In the genomic region with DNA sequence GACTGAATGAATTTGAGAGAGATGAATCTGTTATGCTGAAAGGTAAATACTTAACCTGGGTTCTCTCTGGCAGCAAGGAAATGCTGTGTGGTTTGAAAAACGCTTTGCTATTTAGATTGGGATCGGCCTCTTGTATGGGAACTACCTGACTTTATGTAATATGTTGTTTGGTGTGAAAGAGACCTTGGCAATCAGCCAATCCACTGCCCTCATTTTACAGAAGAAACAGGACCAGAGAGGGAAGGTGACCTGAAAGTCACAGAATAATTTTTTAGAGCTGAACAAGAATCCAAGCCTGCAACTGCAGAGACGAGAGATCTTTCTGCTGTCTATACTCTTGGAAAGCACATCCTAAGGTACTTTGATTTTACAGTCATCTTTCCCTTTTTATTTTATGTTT, we compare ENCODE assay signal across 8 cellular contexts. TPM values are rescaled to one million over a fixed set of nuclear protein-coding genes. Genes with fewer than 3 reads are reported as not detected.
DNase-seq lines count a peak whose midpoint lies in the region; ATAC-seq and TF ChIP-seq lines count a peak whose summit lies in the region.

No MANE protein-coding gene starts in this region.

- H3K4me2 ChIP-seq in BLaER1 (peak overlapping the region; percentile 89), Karpas-422 (ENCODE audit: low read depth, low read length, poor library complexity, severe bottlenecking) (peak overlapping the region; percentile 98)

- POLR2A ChIA-PET in naive thymus-derived CD4-positive, alpha-beta T cell (lab: Charles Lee): interaction anchor here (1.3 to 5.0 kb wide), 7 partner anchors 11 to 530 kb away, joined by 4 to 62 read pairs (median 25); partner anchors contain the start of genes ARPC1A, ARPC1B and ZNF394

- CTCF ChIA-PET in naive thymus-derived CD4-positive, alpha-beta T cell (lab: Charles Lee): interaction anchor here (0.9 to 1.1 kb wide), 2 partner anchors 48 to 50 kb away, joined by 3 read pairs; no protein-coding TSS in a partner anchor

- no peaks in the 10 kb centered on the region for H3K27me3 Mint-ChIP-seq in chondrocyte (ENCODE audit: low read depth)
- H3K27me3 Mint-ChIP-seq in naive thymus-derived CD4-positive, alpha-beta T cell: no peaks in the 10 kb centered on the region

- H3K36me3 Mint-ChIP-seq in chondrocyte (ENCODE audit: low read depth): peaks cover 19% of the 10 kb centered on the region
- H3K36me3 Mint-ChIP-seq in naive thymus-derived CD4-positive, alpha-beta T cell: peaks cover 6 to 17% (median 15%) of the 10 kb centered on the region in 5 donors

- H3K4me3 Mint-ChIP-seq in chondrocyte (ENCODE audit: unreplicated experiment): peak overlapping the region; percentile 99
- H3K4me3 Mint-ChIP-seq in naive thymus-derived CD4-positive, alpha-beta T cell: peak overlapping the region; percentile 91 to 98 (median 96)

- H3K9me3 Mint-ChIP-seq in chondrocyte (ENCODE audit: low read depth): no peaks in the 10 kb centered on the region
- H3K9me3 Mint-ChIP-seq in naive thymus-derived CD4-positive, alpha-beta T cell: peaks cover 0 to 2% (median 0%) of the 10 kb centered on the region in 11 donors

- H3K36me3 ChIP-seq in BLaER1 (peaks cover 62% of the 10 kb centered on the region), Karpas-422 (ENCODE audit: insufficient read depth, low read length) (peaks cover 18% of the 10 kb centered on the region)
- H3K36me3 ChIP-seq in naive thymus-derived CD4-positive, alpha-beta T cell (ENCODE audit: control insufficient read depth in 2 of 3, insufficient read depth in 3 of 3, low read length in 3 of 3): peaks cover 16 to 46% (median 18%) of the 10 kb centered on the region in 3 experiments

- no peak overlapping the region for H3K27ac ChIP-seq in BLaER1
- H3K27ac ChIP-seq in Karpas-422 (ENCODE audit: low read length): no peak overlapping the region; the same call in 1 of the 2 replicates
- H3K27ac ChIP-seq in naive thymus-derived CD4-positive, alpha-beta T cell (ENCODE audit: low read depth, low read length): peak overlapping the region; percentile 93

- TF ChIP-seq CTCF in chondrocyte (IDR thresholded peaks at IDR 0.05): no peak

- no peaks in the 10 kb centered on the region for H3K27me3 ChIP-seq in BLaER1
- H3K27me3 ChIP-seq in Karpas-422 (ENCODE audit: low read length): no peaks in the 10 kb centered on the region
- no peaks in the 10 kb centered on the region for H3K27me3 ChIP-seq in naive thymus-derived CD4-positive, alpha-beta T cell (ENCODE audit: control insufficient read depth in 2 of 2, insufficient read depth in 2 of 2, low read length in 2 of 2)

- H3K9ac ChIP-seq in BLaER1 (peak overlapping the region; percentile 97), Karpas-422 (ENCODE audit: low read length) (peak overlapping the region; percentile 99)

- peak overlapping the region; percentile 93 for H3K4me3 ChIP-seq in BLaER1
- H3K4me3 ChIP-seq in Karpas-422 (ENCODE audit: low read length): peak overlapping the region; percentile 97
- H3K4me3 ChIP-seq in naive thymus-derived CD4-positive, alpha-beta T cell (ENCODE audit: low read length): peak overlapping the region; percentile 89

- H3K9me3 ChIP-seq in BLaER1 (no peaks in the 10 kb centered on the region), Karpas-422 (ENCODE audit: low read length) (no peaks in the 10 kb centered on the region)
- no peaks in the 10 kb centered on the region for H3K9me3 ChIP-seq in naive thymus-derived CD4-positive, alpha-beta T cell (ENCODE audit: control insufficient read depth in 2 of 3, low read length in 3 of 3)

- H3K79me2 ChIP-seq in Karpas-422 (ENCODE audit: low read length): peaks cover 63% of the 10 kb centered on the region

- no peak overlapping the region for H2AFZ ChIP-seq in Karpas-422 (ENCODE audit: low read length)

- intact Hi-C loops in naive thymus-derived CD4-positive, alpha-beta T cell (cut with micrococcal nuclease): loop anchor here (1.0 to 10.0 kb wide), 9 partner anchors 28 to 675 kb away; partner anchors contain the start of genes ZNF3 (in 2 of the 2), ZSCAN25 (in 2 of the 2), ARPC1B (in 1 of the 2) and COPS6 (in 1 of the 2)
- intact Hi-C loops in sciatic nerve (cut with DNase I): loop anchor here (5.0 kb wide), 1 partner anchor 407 kb away; no protein-coding TSS in a partner anchor

- H3K9me2 ChIP-seq in Karpas-422 (replicated peaks; ENCODE audit: insufficient read depth, low read length): no peaks in the 10 kb centered on the region

- DNase-seq in Karpas-422 (no peak), chondrocyte (ENCODE audit: low spot score) (no peak), SW480 (ENCODE audit: low spot score) (no peak), sciatic nerve (ENCODE audit: low spot score) (no peak), NCI-H82 treated with DMSO at 0.1 percent for 48 hours (lab: John Stamatoyannopoulos, UW; ENCODE audit: unreplicated experiment) (no peak), NOMO-1 treated with dmso at 0.1 percent for 144 hours (lab: John Stamatoyannopoulos, UW; ENCODE audit: unreplicated experiment) (no peak)
- no peak for DNase-seq in naive thymus-derived CD4-positive, alpha-beta T cell

- H3K4me1 Mint-ChIP-seq in chondrocyte (ENCODE audit: low read depth): peaks cover 33% of the 10 kb centered on the region
- H3K4me1 Mint-ChIP-seq in naive thymus-derived CD4-positive, alpha-beta T cell: peaks cover 32 to 61% (median 43%) of the 10 kb centered on the region in 7 donors

- H4K20me1 ChIP-seq in BLaER1 (peaks cover 61% of the 10 kb centered on the region), Karpas-422 (ENCODE audit: insufficient read depth, low read depth, low read length) (peaks cover 30% of the 10 kb centered on the region)

- peak overlapping the region; percentile 99 for H3K27ac Mint-ChIP-seq in chondrocyte (ENCODE audit: unreplicated experiment)
- H3K27ac Mint-ChIP-seq in naive thymus-derived CD4-positive, alpha-beta T cell: peak overlapping the region; percentile 94 to 97 (median 97)

- H3K4me1 ChIP-seq in BLaER1 (peaks cover 36% of the 10 kb centered on the region), Karpas-422 (ENCODE audit: low read length) (peaks cover 30% of the 10 kb centered on the region)
- peaks cover 26 to 37% of the 10 kb centered on the region in 2 donors for H3K4me1 ChIP-seq in naive thymus-derived CD4-positive, alpha-beta T cell (ENCODE audit: control insufficient read depth in 2 of 2, insufficient read depth in 2 of 2, low read length in 2 of 2)

- ATAC-seq in naive thymus-derived CD4-positive, alpha-beta T cell: no peak
- ATAC-seq in sciatic nerve: no peak

RNA-seq across cellular contexts. Expression of gene BUD31, which starts 1.0 kb away (rescaled TPM):
- 63.7 and 81.8 TPM in 2 replicates for total RNA-seq in Karpas-422 (2014; rRNA removed; shearing (Covaris generic); ENCODE audit: low replicate concordance)
- total RNA-seq in chondrocyte: 88.3 to 120 TPM (median 108 TPM) in 3 replicates
- 100 to 1,000 TPM in 2 of 5 experiments, 10 to 100 TPM in 3; 55.2 to 134 (median 83.9) TPM for total RNA-seq in naive thymus-derived CD4-positive, alpha-beta T cell
- polyA plus RNA-seq in naive thymus-derived CD4-positive, alpha-beta T cell: 100 to 1,000 TPM; 148 to 173 TPM
- total RNA-seq in sciatic nerve: 59.2 TPM

RNA-seq across cellular contexts. Expression of gene PDAP1, which starts 1.4 kb away (rescaled TPM):
- total RNA-seq in Karpas-422 (2014; rRNA removed; shearing (Covaris generic); ENCODE audit: low replicate concordance): 14.2 and 43.0 TPM in 2 replicates
- total RNA-seq in chondrocyte (91.2 to 101 TPM (median 92.2 TPM) in 3 replicates), sciatic nerve (76.1 TPM)
- 100 to 1,000 TPM in 1 of 5 experiments, 10 to 100 TPM in 4; 42.8 to 104 (median 64.0) TPM for total RNA-seq in naive thymus-derived CD4-positive, alpha-beta T cell
- polyA plus RNA-seq in naive thymus-derived CD4-positive, alpha-beta T cell: 10 to 100 TPM; 38.4 to 41.2 TPM

RNA-seq across cellular contexts. Expression of gene PTCD1, which starts 28.8 kb away (rescaled TPM):
- total RNA-seq in Karpas-422 (2014; rRNA removed; shearing (Covaris generic); ENCODE audit: low replicate concordance): 2.5 and 7.6 TPM in 2 replicates
- total RNA-seq in chondrocyte (4.4 to 5.8 TPM (median 5.4 TPM) in 3 replicates), sciatic nerve (4.4 TPM)
- 10 to 100 TPM in 2 of 5 experiments, 1 to 10 TPM in 3; 4.0 to 10.8 (median 8.8) TPM for total RNA-seq in naive thymus-derived CD4-positive, alpha-beta T cell
- polyA plus RNA-seq in naive thymus-derived CD4-positive, alpha-beta T cell: 1 to 10 TPM; 3.7 to 4.2 TPM

RNA-seq across cellular contexts. Expression of gene CPSF4, which starts 28.9 kb away (rescaled TPM):
- total RNA-seq in Karpas-422 (2014; rRNA removed; shearing (Covaris generic); ENCODE audit: low replicate concordance): 48.7 and 63.6 TPM in 2 replicates
- total RNA-seq in chondrocyte (25.4 to 36.6 TPM (median 29.0 TPM) in 3 replicates), sciatic nerve (38.0 TPM)
- 10 to 100 TPM; 36.3 to 69.4 (median 45.7) TPM for total RNA-seq in naive thymus-derived CD4-positive, alpha-beta T cell
- polyA plus RNA-seq in naive thymus-derived CD4-positive, alpha-beta T cell: 10 to 100 TPM; 22.4 to 28.3 TPM

RNA-seq across cellular contexts. Expression of gene ARPC1B, which starts 35.3 kb away (rescaled TPM):
- 146 and 305 TPM in 2 replicates for total RNA-seq in Karpas-422 (2014; rRNA removed; shearing (Covaris generic); ENCODE audit: low replicate concordance)
- total RNA-seq in chondrocyte (120 to 134 TPM (median 130 TPM) in 3 replicates), sciatic nerve (125 TPM)
- total RNA-seq in naive thymus-derived CD4-positive, alpha-beta T cell: 100 to 1,000 TPM in 4 of 5 experiments, 10 to 100 TPM in 1; 88.1 to 364 (median 141) TPM
- polyA plus RNA-seq in naive thymus-derived CD4-positive, alpha-beta T cell: 100 to 1,000 TPM; 379 to 575 TPM
